35 cellular contexts compared by ENCODE assay signal in the genomic region with DNA sequence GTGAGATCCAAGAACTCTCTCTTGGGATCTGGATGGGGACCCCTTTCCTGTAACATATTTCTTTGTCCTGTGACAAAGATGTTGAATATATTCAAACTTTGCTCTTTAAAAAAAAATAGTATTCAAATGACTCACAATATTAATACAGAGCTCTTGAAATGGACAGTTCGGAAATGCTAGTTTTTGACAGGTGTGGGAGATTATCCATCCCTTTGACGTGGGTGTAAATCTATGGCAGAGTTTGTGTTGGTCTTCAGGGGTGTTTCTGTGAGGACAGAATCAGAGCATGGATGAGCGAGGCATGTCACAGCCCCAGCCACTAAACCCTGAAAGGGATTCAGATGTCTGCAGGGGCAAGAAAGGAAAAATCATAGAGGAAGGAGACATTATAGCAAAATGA. TPM values are rescaled to one million over a fixed set of nuclear protein-coding genes. Genes with fewer than 3 reads are reported as not detected.
"Had no signal": no experiment of that assay in that cellular context is flagged by ENCODE, and none has a peak within 500 bp of the region (broad histone marks: within the 10 kb centered on the region; RNA-seq: fewer than 3 reads in every experiment).

No MANE protein-coding gene starts in this region.

- H3K9me3 ChIP-seq: ascending aorta, esophagus muscularis mucosa, gastrocnemius medialis had no signal

- H3K27ac ChIP-seq: ascending aorta, breast epithelium, cardiac muscle cell, coronary artery, esophagus muscularis mucosa, foreskin keratinocyte, gastrocnemius medialis, WERI-Rb-1 had no signal

- H3K9me3 Mint-ChIP-seq: activated CD4-positive, alpha-beta T cell treated with anti-CD3 and anti-CD28 coated beads, Interleukin-2, amount 10 ng/mL, durations not matched to agents 24 days and 14 days; activated naive CD8-positive, alpha-beta T cell treated with anti-CD3 and anti-CD28 coated beads, Interleukin-2, amount 10 ng/mL, durations not matched to agents 7 days and 5 days had no signal

- DNase-seq: activated CD4-positive, alpha-beta memory T cell treated with anti-CD3 and anti-CD28 coated beads for 36 hours; activated CD4-positive, alpha-beta T cell treated with anti-CD3 and anti-CD28 coated beads for 36 hours; activated CD4-positive, alpha-beta T cell treated with anti-CD3 and anti-CD28 coated beads, Interleukin-2, amount 10 ng/mL, durations not matched to agents 24 days and 14 days; activated CD4-positive, CD25-positive, alpha-beta regulatory T cell; activated CD4-positive, CD25-positive, alpha-beta regulatory T cell treated with anti-CD3 and anti-CD28 coated beads, Interleukin-2, amount 50 U/mL, for 72 hours; activated CD8-positive, alpha-beta memory T cell treated with anti-CD3 and anti-CD28 coated beads, Interleukin-2, amount 10 ng/mL, durations not matched to agents 7 days and 5 days; activated CD8-positive, alpha-beta memory T cell treated with anti-CD3 and anti-CD28 coated beads, Interleukin-2, amount 50 U/mL, for 4 hours; activated CD8-positive, alpha-beta T cell treated with anti-CD3 and anti-CD28 coated beads, Interleukin-2, amount 10 ng/mL, durations not matched to agents 7 days and 5 days; activated gamma-delta T cell; activated naive CD4-positive, alpha-beta T cell; activated naive CD4-positive, alpha-beta T cell treated with anti-CD3 and anti-CD28 coated beads, Interleukin-2, amount 10 ng/mL, durations not matched to agents 7 days and 5 days; activated naive CD8-positive, alpha-beta T cell treated with anti-CD3 and anti-CD28 coated beads, Interleukin-2, amount 10 ng/mL, durations not matched to agents 7 days and 5 days; activated T-cell treated with anti-CD3 and anti-CD28 coated beads, Interleukin-2, amount 50 U/mL, for 1 hour; activated T-cell treated with anti-CD3 and anti-CD28 coated beads, Interleukin-2, amount 50 U/mL, for 72 hours; dermis blood vessel endothelial cell; effector CD4-positive, alpha-beta T cell; effector memory CD8-positive, alpha-beta T cell; erythroblast; foreskin keratinocyte; gastrocnemius medialis; glutamatergic neuron; T-helper 1 cell; T-helper 17 cell; T1000; WERI-Rb-1 had no signal

- H3K4me3 Mint-ChIP-seq: activated CD4-positive, alpha-beta memory T cell treated with anti-CD3 and anti-CD28 coated beads for 36 hours; activated CD4-positive, alpha-beta T cell treated with anti-CD3 and anti-CD28 coated beads for 36 hours; activated CD4-positive, alpha-beta T cell treated with anti-CD3 and anti-CD28 coated beads, Interleukin-2, amount 10 ng/mL, durations not matched to agents 24 days and 14 days; activated CD8-positive, alpha-beta memory T cell treated with anti-CD3 and anti-CD28 coated beads, Interleukin-2, amount 10 ng/mL, durations not matched to agents 7 days and 5 days; activated CD8-positive, alpha-beta T cell treated with anti-CD3 and anti-CD28 coated beads, Interleukin-2, amount 10 ng/mL, durations not matched to agents 7 days and 5 days; activated naive CD4-positive, alpha-beta T cell treated with anti-CD3 and anti-CD28 coated beads, Interleukin-2, amount 10 ng/mL, durations not matched to agents 7 days and 5 days; activated naive CD8-positive, alpha-beta T cell treated with anti-CD3 and anti-CD28 coated beads, Interleukin-2, amount 10 ng/mL, durations not matched to agents 7 days and 5 days; activated T-cell treated with anti-CD3 and anti-CD28 coated beads, Interleukin-2, amount 50 U/mL, for 72 hours; brain; central memory CD8-positive, alpha-beta T cell; effector memory CD8-positive, alpha-beta T cell; T-helper 17 cell; T-helper 2 cell treated with Interferon-gamma antibody and Interleukin-4, amounts not matched to agents 5 μg/mL and 100 μg/mL, for 36 hours had no signal

- H3K36me3 ChIP-seq: ascending aorta, breast epithelium, cardiac muscle cell, esophagus muscularis mucosa, gastrocnemius medialis, WERI-Rb-1 had no signal

- H3K4me3 ChIP-seq: ascending aorta, breast epithelium, cardiac muscle cell, coronary artery, esophagus muscularis mucosa, gastrocnemius medialis had no signal

- H3K36me3 Mint-ChIP-seq: activated CD4-positive, alpha-beta memory T cell treated with anti-CD3 and anti-CD28 coated beads for 36 hours; activated CD8-positive, alpha-beta memory T cell treated with anti-CD3 and anti-CD28 coated beads, Interleukin-2, amount 10 ng/mL, durations not matched to agents 7 days and 5 days; activated naive CD4-positive, alpha-beta T cell treated with anti-CD3 and anti-CD28 coated beads, Interleukin-2, amount 10 ng/mL, durations not matched to agents 7 days and 5 days; activated naive CD4-positive, alpha-beta T cell treated with anti-CD3 and anti-CD28 coated beads, Interleukin-2, amount 50 U/mL, for 72 hours; activated naive CD8-positive, alpha-beta T cell treated with anti-CD3 and anti-CD28 coated beads, Interleukin-2, amount 10 ng/mL, durations not matched to agents 7 days and 5 days had no signal

- H3K27ac Mint-ChIP-seq: activated CD4-positive, alpha-beta memory T cell treated with anti-CD3 and anti-CD28 coated beads for 36 hours; activated CD4-positive, alpha-beta T cell treated with anti-CD3 and anti-CD28 coated beads for 36 hours; activated CD4-positive, alpha-beta T cell treated with anti-CD3 and anti-CD28 coated beads, Interleukin-2, amount 10 ng/mL, durations not matched to agents 24 days and 14 days; activated CD8-positive, alpha-beta memory T cell treated with anti-CD3 and anti-CD28 coated beads, Interleukin-2, amount 10 ng/mL, durations not matched to agents 7 days and 5 days; activated CD8-positive, alpha-beta T cell treated with anti-CD3 and anti-CD28 coated beads, Interleukin-2, amount 10 ng/mL, durations not matched to agents 7 days and 5 days; activated naive CD4-positive, alpha-beta T cell treated with anti-CD3 and anti-CD28 coated beads, Interleukin-2, amount 10 ng/mL, durations not matched to agents 7 days and 5 days; activated naive CD4-positive, alpha-beta T cell treated with anti-CD3 and anti-CD28 coated beads, Interleukin-2, amount 50 U/mL, for 72 hours; activated naive CD8-positive, alpha-beta T cell treated with anti-CD3 and anti-CD28 coated beads, Interleukin-2, amount 10 ng/mL, durations not matched to agents 7 days and 5 days; activated T-cell treated with anti-CD3 and anti-CD28 coated beads, Interleukin-2, amount 50 U/mL, for 72 hours; brain; effector memory CD8-positive, alpha-beta T cell; T-helper 17 cell; T-helper 2 cell treated with Interferon-gamma antibody and Interleukin-4, amounts not matched to agents 5 μg/mL and 100 μg/mL, for 36 hours had no signal

- H3K4me1 Mint-ChIP-seq: activated CD4-positive, alpha-beta T cell treated with anti-CD3 and anti-CD28 coated beads for 36 hours; activated CD4-positive, alpha-beta T cell treated with anti-CD3 and anti-CD28 coated beads, Interleukin-2, amount 10 ng/mL, durations not matched to agents 24 days and 14 days; activated CD8-positive, alpha-beta memory T cell treated with anti-CD3 and anti-CD28 coated beads, Interleukin-2, amount 10 ng/mL, durations not matched to agents 7 days and 5 days; activated naive CD4-positive, alpha-beta T cell treated with anti-CD3 and anti-CD28 coated beads, Interleukin-2, amount 10 ng/mL, durations not matched to agents 7 days and 5 days; activated naive CD8-positive, alpha-beta T cell treated with anti-CD3 and anti-CD28 coated beads, Interleukin-2, amount 10 ng/mL, durations not matched to agents 7 days and 5 days; brain; central memory CD8-positive, alpha-beta T cell; T-helper 17 cell had no signal

- H3K4me1 ChIP-seq: ascending aorta, breast epithelium, foreskin keratinocyte, gastrocnemius medialis had no signal

- ATAC-seq: activated CD4-positive, alpha-beta T cell treated with anti-CD3 and anti-CD28 coated beads for 36 hours; activated CD8-positive, alpha-beta memory T cell treated with anti-CD3 and anti-CD28 coated beads, Interleukin-2, amount 10 ng/mL, durations not matched to agents 7 days and 5 days; activated CD8-positive, alpha-beta T cell treated with anti-CD3 and anti-CD28 coated beads, Interleukin-2, amount 10 ng/mL, durations not matched to agents 7 days and 5 days; activated naive CD4-positive, alpha-beta T cell treated with anti-CD3 and anti-CD28 coated beads, Interleukin-2, amount 50 U/mL, for 72 hours; activated T-cell treated with anti-CD3 and anti-CD28 coated beads, Interleukin-2, amount 50 U/mL, for 72 hours; effector memory CD8-positive, alpha-beta T cell; foreskin keratinocyte; gastrocnemius medialis; T-helper 17 cell had no signal

- H3K27me3 Mint-ChIP-seq: activated CD4-positive, alpha-beta memory T cell treated with anti-CD3 and anti-CD28 coated beads for 36 hours; activated CD4-positive, alpha-beta T cell treated with anti-CD3 and anti-CD28 coated beads for 36 hours; activated CD4-positive, alpha-beta T cell treated with anti-CD3 and anti-CD28 coated beads, Interleukin-2, amount 10 ng/mL, durations not matched to agents 24 days and 14 days; activated CD8-positive, alpha-beta memory T cell treated with anti-CD3 and anti-CD28 coated beads, Interleukin-2, amount 10 ng/mL, durations not matched to agents 7 days and 5 days; activated naive CD4-positive, alpha-beta T cell treated with anti-CD3 and anti-CD28 coated beads, Interleukin-2, amount 10 ng/mL, durations not matched to agents 7 days and 5 days; activated naive CD8-positive, alpha-beta T cell treated with anti-CD3 and anti-CD28 coated beads, Interleukin-2, amount 10 ng/mL, durations not matched to agents 7 days and 5 days; brain; central memory CD8-positive, alpha-beta T cell; effector memory CD8-positive, alpha-beta T cell; T-helper 17 cell had no signal

- H3K27me3 ChIP-seq: ascending aorta, breast epithelium, esophagus muscularis mucosa, foreskin keratinocyte, gastrocnemius medialis had no signal

RNA-seq across cellular contexts. Expression of gene TENM3, which starts 25.8 kb away (rescaled TPM):
- total RNA-seq: activated CD4-positive, alpha-beta memory T cell treated with anti-CD3 and anti-CD28 coated beads for 36 hours; activated CD4-positive, alpha-beta T cell treated with anti-CD3 and anti-CD28 coated beads for 36 hours; activated CD4-positive, alpha-beta T cell treated with anti-CD3 and anti-CD28 coated beads, Interleukin-2, amount 10 ng/mL, durations not matched to agents 24 days and 14 days; activated CD8-positive, alpha-beta memory T cell treated with anti-CD3 and anti-CD28 coated beads for 36 hours; activated CD8-positive, alpha-beta memory T cell treated with anti-CD3 and anti-CD28 coated beads, Interleukin-2, amount 10 ng/mL, durations not matched to agents 7 days and 5 days; activated CD8-positive, alpha-beta T cell treated with anti-CD3 and anti-CD28 coated beads, Interleukin-2, amount 10 ng/mL, durations not matched to agents 7 days and 5 days; activated naive CD4-positive, alpha-beta T cell treated with anti-CD3 and anti-CD28 coated beads, Interleukin-2, amount 50 U/mL, for 72 hours; activated naive CD8-positive, alpha-beta T cell treated with anti-CD3 and anti-CD28 coated beads, Interleukin-2, amount 10 ng/mL, durations not matched to agents 7 days and 5 days; T-helper 17 cell had no signal
